Comparison of ENCODE assay signal across 1 cellular context in genomic region chr9:71096431-71097108, GRCh38.
A peak's percentile ranks its signal among the peaks of the same experiment; 100 is the strongest.
TF ChIP-seq lines count a peak whose summit lies in the region.

No MANE protein-coding gene starts in this region.

TF ChIP-seq in HepG2, 621 proteins besides CTCF, POLR2A, EP300 and RAD21 (continued from another document and continues in another):
- TF ChIP-seq NFAT5 (CRISPR knock-in tag; IDR thresholded peaks at IDR 0.05) (no peak), SALL2 (CRISPR knock-in tag; IDR thresholded peaks at IDR 0.05) (peak; percentile 73; the same call in 1 of the 2 replicates), ZNF570 (CRISPR knock-in tag; IDR thresholded peaks at IDR 0.05; ENCODE audit: borderline replicate concordance) (no peak), MEIS2 (CRISPR knock-in tag; IDR thresholded peaks at IDR 0.05) (no peak), STAT6 (CRISPR knock-in tag; IDR thresholded peaks at IDR 0.05; ENCODE audit: borderline replicate concordance) (peak; percentile 74; the same call in 1 of the 2 replicates), RXRB (CRISPR knock-in tag; IDR thresholded peaks at IDR 0.05; ENCODE audit: borderline replicate concordance) (peak; percentile 67; the same call in 1 of the 2 replicates), ZNF746 (CRISPR knock-in tag; IDR thresholded peaks at IDR 0.05) (peak; percentile 82), ZNF512B (CRISPR knock-in tag; IDR thresholded peaks at IDR 0.05; ENCODE audit: borderline replicate concordance) (peak; percentile 90; the same call in 1 of the 2 replicates), ZNF605 (CRISPR knock-in tag; IDR thresholded peaks at IDR 0.05) (peak; percentile 62; the same call in 1 of the 2 replicates), JARID2 (CRISPR knock-in tag; IDR thresholded peaks at IDR 0.05; ENCODE audit: insufficient replicate concordance) (no peak), HOXA7 (CRISPR knock-in tag; IDR thresholded peaks at IDR 0.05) (no peak), ZNF441 (CRISPR knock-in tag; IDR thresholded peaks at IDR 0.05; ENCODE audit: borderline replicate concordance) (no peak), ZHX1 (CRISPR knock-in tag; IDR thresholded peaks at IDR 0.05; ENCODE audit: low read depth) (no peak), ZBTB14 (CRISPR knock-in tag; IDR thresholded peaks at IDR 0.05) (no peak), TEAD2 (CRISPR knock-in tag; IDR thresholded peaks at IDR 0.05) (no peak), ZSCAN22 (CRISPR knock-in tag; IDR thresholded peaks at IDR 0.05) (no peak), TCF12 (IDR thresholded peaks at IDR 0.05) (no peak), TCF12 (CRISPR knock-in tag; IDR thresholded peaks at IDR 0.05) (0 out of 2 replicates have a peak, but pooled peaks have one; percentile 49), TFE3 (CRISPR knock-in tag; IDR thresholded peaks at IDR 0.05) (no peak), ZNF160 (CRISPR knock-in tag; IDR thresholded peaks at IDR 0.05) (peak; percentile 75; the same call in 1 of the 2 replicates), CBX5 (CRISPR knock-in tag; IDR thresholded peaks at IDR 0.05; ENCODE audit: borderline replicate concordance) (no peak), NPAS2 (CRISPR knock-in tag; IDR thresholded peaks at IDR 0.05; ENCODE audit: borderline replicate concordance) (no peak), ZNF572 (CRISPR knock-in tag; IDR thresholded peaks at IDR 0.05) (no peak), CHD4 (IDR thresholded peaks at IDR 0.05; ENCODE audit: borderline replicate concordance, low read length) (peak; percentile 68; the same call in 1 of the 2 replicates), NFIC (IDR thresholded peaks at IDR 0.05; ENCODE audit: low read length) (peak; percentile 90), CERS6 (CRISPR knock-in tag; IDR thresholded peaks at IDR 0.05) (no peak), ZBTB7A (CRISPR knock-in tag; IDR thresholded peaks at IDR 0.05) (no peak), BRD4 (CRISPR knock-in tag; IDR thresholded peaks at IDR 0.05) (peak; percentile 35; the same call in 1 of the 2 replicates), PATZ1 (CRISPR knock-in tag; IDR thresholded peaks at IDR 0.05) (peak; percentile 40), ZNF331 (CRISPR knock-in tag; IDR thresholded peaks at IDR 0.05) (peak; percentile 32; the same call in 1 of the 2 replicates), ZNF451 (CRISPR knock-in tag; IDR thresholded peaks at IDR 0.05) (no peak), ZEB1 (IDR thresholded peaks at IDR 0.05; ENCODE audit: insufficient replicate concordance, low read depth) (peak; percentile 67), ARID3A (IDR thresholded peaks at IDR 0.05; ENCODE audit: low read depth, low read length) (peak; percentile 100)
